10 cellular contexts compared by ENCODE assay signal in the genomic region with DNA sequence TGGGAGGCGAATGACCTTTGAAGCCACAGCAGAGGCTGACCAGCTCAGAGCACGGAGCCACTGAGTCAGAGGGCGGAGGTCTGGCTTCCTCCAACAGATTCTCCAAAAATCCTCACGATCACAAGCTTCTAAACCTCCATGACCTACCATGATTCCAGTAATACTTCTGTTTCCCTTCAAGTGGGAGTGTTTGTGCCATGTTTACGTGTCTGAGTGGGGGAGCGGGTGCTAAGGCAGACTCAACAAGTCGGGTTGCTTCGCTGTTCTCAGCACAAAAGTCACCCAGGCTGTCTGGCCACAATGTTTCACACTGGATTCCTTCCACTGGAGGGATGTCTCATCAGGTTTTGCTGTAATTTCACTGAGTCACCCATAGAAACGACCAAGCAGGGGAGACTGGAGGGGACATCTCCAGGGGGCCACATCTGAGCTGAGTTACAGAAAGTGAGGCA.
DNase-seq lines count a peak whose midpoint lies in the region; ATAC-seq and TF ChIP-seq lines count a peak whose summit lies in the region.
"Had no signal": no experiment of that assay in that cellular context is flagged by ENCODE, and none has a peak within 500 bp of the region (broad histone marks: within the 10 kb centered on the region; RNA-seq: fewer than 3 reads in every experiment).

No MANE protein-coding gene starts in this region.

- no peak for TF ChIP-seq EP300 in sigmoid colon (IDR thresholded peaks at IDR 0.05)

- no peak overlapping the region for H3K9ac ChIP-seq in Karpas-422 (ENCODE audit: low read length)

- no peak for ATAC-seq in GM19397 (IDR thresholded peaks at IDR 0.05; ENCODE audit: unreplicated experiment)

- peaks cover 0 to 9% of the 10 kb centered on the region in 2 donors for H3K4me1 ChIP-seq in esophagus (ENCODE audit: control insufficient read depth in 2 of 2, insufficient read depth in 2 of 2, low read length in 1 of 2)
- peaks cover 0 to 86% (median 82%) of the 10 kb centered on the region in 4 donors for H3K4me1 ChIP-seq in sigmoid colon
- peaks cover 4% of the 10 kb centered on the region for H3K4me1 ChIP-seq in Karpas-422 (ENCODE audit: low read length)

- no peaks in the 10 kb centered on the region for H4K20me1 ChIP-seq in Karpas-422 (ENCODE audit: insufficient read depth, low read depth, low read length)

- TF ChIP-seq POLR2A in sigmoid colon (IDR thresholded peaks at IDR 0.05) = no peak

- peak overlapping the region; percentile 72 to 87 for H3K27ac ChIP-seq in esophagus (ENCODE audit: low read depth in 2 of 2, low read length in 1 of 2)
- peak overlapping the region; percentile 68 to 98 (median 91) for H3K27ac ChIP-seq in sigmoid colon
- H3K27ac ChIP-seq in Karpas-422 (ENCODE audit: low read length) = no peak overlapping the region
- H3K27ac ChIP-seq: HL-60 had no signal

- no peak overlapping the region for H3K4me3 ChIP-seq in esophagus (ENCODE audit: low read depth in 1 of 2, low read length in 2 of 2)
- H3K4me3 ChIP-seq in sigmoid colon = no peak overlapping the region
- H3K4me3 ChIP-seq in Karpas-422 (ENCODE audit: low read length) = no peak overlapping the region
- H3K4me3 ChIP-seq: dorsolateral prefrontal cortex had no signal

- WGBS in esophagus, 2 donors = 62 to 67% methylated on average over 9 of the region's 9 CpGs
- WGBS in sigmoid colon, 2 donors = 75 to 80% methylated on average over 9 of the region's 9 CpGs

- intact Hi-C loops in sigmoid colon (cut with DNase I) = no loop called here

- no peaks in the 10 kb centered on the region for H3K27me3 ChIP-seq in esophagus (ENCODE audit: control insufficient read depth in 1 of 2, insufficient read depth in 2 of 2, low read length in 2 of 2)
- H3K27me3 ChIP-seq in sigmoid colon = no peaks in the 10 kb centered on the region
- H3K27me3 ChIP-seq in Karpas-422 (ENCODE audit: low read length) = no peaks in the 10 kb centered on the region
- H3K27me3 ChIP-seq: dorsolateral prefrontal cortex had no signal

- peak in 3 of 4 experiments; percentile 16 to 52 (median 45) for TF ChIP-seq CTCF in sigmoid colon (IDR thresholded peaks at IDR 0.05)

- H2AFZ ChIP-seq in Karpas-422 (ENCODE audit: low read length) = no peak overlapping the region

- H3K36me3 ChIP-seq in esophagus (ENCODE audit: control insufficient read depth in 2 of 2, insufficient read depth in 2 of 2, low read length in 1 of 2) (peaks cover 0 to 10% of the 10 kb centered on the region in 2 donors), sigmoid colon (peaks cover 0 to 6% (median 0%) of the 10 kb centered on the region in 4 donors), Karpas-422 (ENCODE audit: insufficient read depth, low read length) (no peaks in the 10 kb centered on the region)

- H3K79me2 ChIP-seq in Karpas-422 (ENCODE audit: low read length) = peaks cover 88% of the 10 kb centered on the region

- DNase-seq in Caki2 (ENCODE audit: low read depth) (peak; percentile 22), RPMI7951 (ENCODE audit: low read depth) (peak; percentile 99), sigmoid colon (peak; percentile 63), NCI-H345 treated with DMSO at 0.1 percent for 48 hours (lab: John Stamatoyannopoulos, UW; ENCODE audit: unreplicated experiment) (no peak), SW480 (ENCODE audit: low spot score) (no peak), Karpas-422 (no peak)
- DNase-seq: dorsolateral prefrontal cortex had no signal

- no peaks in the 10 kb centered on the region for H3K9me2 ChIP-seq in Karpas-422 (replicated peaks; ENCODE audit: insufficient read depth, low read length)

- H3K4me2 ChIP-seq in Karpas-422 (ENCODE audit: low read depth, low read length, poor library complexity, severe bottlenecking) = no peak overlapping the region

- in situ Hi-C loops in Caki2 (cut with HindIII; ENCODE audit: low pct_unique_long_range_greater_than_20kb, low sequenced_read_pairs) = no loop called here

- H3K9me3 ChIP-seq in esophagus (ENCODE audit: control insufficient read depth in 2 of 2, insufficient read depth in 1 of 2, low read depth in 1 of 2, low read length in 1 of 2) = no peaks in the 10 kb centered on the region
- no peaks in the 10 kb centered on the region for H3K9me3 ChIP-seq in sigmoid colon
- H3K9me3 ChIP-seq in Karpas-422 (ENCODE audit: low read length) = no peaks in the 10 kb centered on the region

Comparison
In these comparisons a context has a peak if more than half of its experiments do, and no peak if none do; other contexts are left out.
1. DNase-seq: peak in Caki2 (single experiment), RPMI7951 (single experiment) and sigmoid colon (single experiment); none in NCI-H345 treated with DMSO at 0.1 percent for 48 hours (single experiment), SW480 (single experiment) and Karpas-422 (single experiment).